In genomic region chr1:62784509-62785365, GRCh38 we compare ENCODE assay signal across 8 cellular contexts. TPM values are rescaled to one million over a fixed set of nuclear protein-coding genes. Genes with fewer than 3 reads are reported as not detected.
DNase-seq lines count a peak whose midpoint lies in the region; ATAC-seq, FAIRE-seq and TF ChIP-seq lines count a peak whose summit lies in the region.

No MANE protein-coding gene starts in this region.

- CTCF ChIA-PET in GM10248 (lab: Yijun Ruan, JAX) = no interaction called here
- CTCF ChIA-PET in activated CD8-positive, alpha-beta memory T cell treated with anti-CD3 and anti-CD28 coated beads, Interleukin-2, amount 10 ng/mL, durations not matched to agents 7 days and 5 days (lab: Charles Lee) = interaction anchor here (0.6 to 1.1 kb wide), 3 partner anchors 16 to 922 kb away, joined by 3 to 4 read pairs (median 4); no protein-coding TSS in a partner anchor

- peak overlapping the region; percentile 93 for H3K9ac ChIP-seq in astrocyte (ENCODE audit: low read length)
- peak overlapping the region; percentile 83 to 98 for H3K9ac ChIP-seq in kidney (ENCODE audit: low read length in 2 of 2)

- peak; percentile 33 for DNase-seq in GM10248 (ENCODE audit: extremely low spot score)
- peak; percentile 33 for DNase-seq in Jurkat, Clone E6-1 (ENCODE audit: low read depth, low spot score)
- DNase-seq in astrocyte (ENCODE audit: low read depth) = peak; percentile 15
- DNase-seq in kidney = no peak
- no peak for DNase-seq in thoracic aorta (ENCODE audit: low spot score)
- DNase-seq in activated T-helper 2 cell treated with anti-CD3 and anti-CD28 coated beads, Interferon-gamma antibody, Interleukin-2, Interleukin-4, amounts not matched to agents 10 μg/mL and 5 μg/mL and 100 μg/mL, durations not matched to agents 14 hours and 24 hours and 36 hours (ENCODE audit: low spot score) = no peak
- DNase-seq in activated CD8-positive, alpha-beta memory T cell treated with anti-CD3 and anti-CD28 coated beads, Interleukin-2, amount 10 ng/mL, durations not matched to agents 7 days and 5 days = no peak

- H3K36me3 ChIP-seq in astrocyte (ENCODE audit: insufficient read depth, low read length) (no peaks in the 10 kb centered on the region), kidney (ENCODE audit: control insufficient read depth in 1 of 2, insufficient read depth in 2 of 2, low read length in 2 of 2) (no peaks in the 10 kb centered on the region), thoracic aorta (no peaks in the 10 kb centered on the region)

- H3K27ac ChIP-seq in astrocyte (ENCODE audit: low read depth, low read length) (peak overlapping the region; percentile 96), kidney (ENCODE audit: low read depth in 2 of 2, low read length in 2 of 2) (peak overlapping the region in 1 of 2 donors; percentile 98), thoracic aorta (peak overlapping the region in 1 of 2 donors; percentile 89)

- H3K27me3 Mint-ChIP-seq in astrocyte (ENCODE audit: low read depth, unreplicated experiment) = no peaks in the 10 kb centered on the region
- H3K27me3 Mint-ChIP-seq in activated T-helper 2 cell treated with anti-CD3 and anti-CD28 coated beads, Interferon-gamma antibody, Interleukin-2, Interleukin-4, amounts not matched to agents 10 μg/mL and 5 μg/mL and 100 μg/mL, durations not matched to agents 14 hours and 24 hours and 36 hours (ENCODE audit: low read depth) = peaks cover 10% of the 10 kb centered on the region
- peaks cover 14% of the 10 kb centered on the region for H3K27me3 Mint-ChIP-seq in activated CD8-positive, alpha-beta memory T cell treated with anti-CD3 and anti-CD28 coated beads, Interleukin-2, amount 10 ng/mL, durations not matched to agents 7 days and 5 days

- TF ChIP-seq CTCF in GM10248 (IDR thresholded peaks at IDR 0.05; ENCODE audit: control extremely low read depth, extremely low read depth, low read depth, missing control alignments) (no peak), astrocyte (IDR thresholded peaks at IDR 0.05; ENCODE audit: insufficient read depth, low read depth, low read length) (no peak), kidney (IDR thresholded peaks at IDR 0.05; ENCODE audit: borderline replicate concordance, extremely low read depth, insufficient read depth) (peak; percentile 6), thoracic aorta (IDR thresholded peaks at IDR 0.05) (no peak)

- no peaks in the 10 kb centered on the region for H3K9me3 ChIP-seq in astrocyte (ENCODE audit: insufficient read depth, low read depth, low read length)
- H3K9me3 ChIP-seq in kidney (ENCODE audit: control insufficient read depth in 1 of 2, low read length in 2 of 2) = no peaks in the 10 kb centered on the region
- no peaks in the 10 kb centered on the region for H3K9me3 ChIP-seq in thoracic aorta

- ATAC-seq in GM21529 (IDR thresholded peaks at IDR 0.05; ENCODE audit: unreplicated experiment) (peak; percentile 25), thoracic aorta (ENCODE audit: insufficient number of reproducible peaks, low FRiP score, low read depth) (peak; percentile 5)
- ATAC-seq in activated CD8-positive, alpha-beta memory T cell treated with anti-CD3 and anti-CD28 coated beads, Interleukin-2, amount 10 ng/mL, durations not matched to agents 7 days and 5 days = no peak

- no peaks in the 10 kb centered on the region for H4K20me1 ChIP-seq in astrocyte (ENCODE audit: insufficient read depth, low read length)

- H3K27me3 ChIP-seq in astrocyte (ENCODE audit: insufficient read depth, low read length) (no peaks in the 10 kb centered on the region), thoracic aorta (replicated peaks; ENCODE audit: insufficient read depth) (no peaks in the 10 kb centered on the region)

- no peak overlapping the region for H3K27ac Mint-ChIP-seq in astrocyte (ENCODE audit: unreplicated experiment)
- H3K27ac Mint-ChIP-seq in activated T-helper 2 cell treated with anti-CD3 and anti-CD28 coated beads, Interferon-gamma antibody, Interleukin-2, Interleukin-4, amounts not matched to agents 10 μg/mL and 5 μg/mL and 100 μg/mL, durations not matched to agents 14 hours and 24 hours and 36 hours = no peak overlapping the region
- no peak overlapping the region for H3K27ac Mint-ChIP-seq in activated CD8-positive, alpha-beta memory T cell treated with anti-CD3 and anti-CD28 coated beads, Interleukin-2, amount 10 ng/mL, durations not matched to agents 7 days and 5 days

- intact Hi-C loops in kidney (cut with DNase I) = no loop called here
- intact Hi-C loops in activated T-helper 2 cell treated with anti-CD3 and anti-CD28 coated beads, Interferon-gamma antibody, Interleukin-2, Interleukin-4, amounts not matched to agents 10 μg/mL and 5 μg/mL and 100 μg/mL, durations not matched to agents 14 hours and 24 hours and 36 hours (cut with micrococcal nuclease) = loop anchor here (1.0 to 5.0 kb wide), 4 partner anchors 16 to 1057 kb away; partner anchors contain the start of genes DOCK7 and TM2D1

- H3K4me2 ChIP-seq in astrocyte (ENCODE audit: low read length) = peak overlapping the region; percentile 90

- no peak overlapping the region for H3K4me3 Mint-ChIP-seq in astrocyte (ENCODE audit: unreplicated experiment)
- no peak overlapping the region for H3K4me3 Mint-ChIP-seq in activated T-helper 2 cell treated with anti-CD3 and anti-CD28 coated beads, Interferon-gamma antibody, Interleukin-2, Interleukin-4, amounts not matched to agents 10 μg/mL and 5 μg/mL and 100 μg/mL, durations not matched to agents 14 hours and 24 hours and 36 hours (ENCODE audit: low read depth)
- H3K4me3 Mint-ChIP-seq in activated CD8-positive, alpha-beta memory T cell treated with anti-CD3 and anti-CD28 coated beads, Interleukin-2, amount 10 ng/mL, durations not matched to agents 7 days and 5 days = no peak overlapping the region

- FAIRE-seq in astrocyte (lab: Jason Lieb, UNC) = no peak
- no peak for FAIRE-seq in kidney (lab: Jason Lieb, UNC)

- no peaks in the 10 kb centered on the region for H3K9me3 Mint-ChIP-seq in astrocyte (ENCODE audit: unreplicated experiment)
- no peaks in the 10 kb centered on the region for H3K9me3 Mint-ChIP-seq in activated T-helper 2 cell treated with anti-CD3 and anti-CD28 coated beads, Interferon-gamma antibody, Interleukin-2, Interleukin-4, amounts not matched to agents 10 μg/mL and 5 μg/mL and 100 μg/mL, durations not matched to agents 14 hours and 24 hours and 36 hours
- H3K9me3 Mint-ChIP-seq in activated CD8-positive, alpha-beta memory T cell treated with anti-CD3 and anti-CD28 coated beads, Interleukin-2, amount 10 ng/mL, durations not matched to agents 7 days and 5 days (ENCODE audit: low read depth) = no peaks in the 10 kb centered on the region

- no peaks in the 10 kb centered on the region for H3K4me1 Mint-ChIP-seq in astrocyte (ENCODE audit: low read depth, unreplicated experiment)
- peaks cover 3% of the 10 kb centered on the region for H3K4me1 Mint-ChIP-seq in activated T-helper 2 cell treated with anti-CD3 and anti-CD28 coated beads, Interferon-gamma antibody, Interleukin-2, Interleukin-4, amounts not matched to agents 10 μg/mL and 5 μg/mL and 100 μg/mL, durations not matched to agents 14 hours and 24 hours and 36 hours (ENCODE audit: low read depth)
- peaks cover 15% of the 10 kb centered on the region for H3K4me1 Mint-ChIP-seq in activated CD8-positive, alpha-beta memory T cell treated with anti-CD3 and anti-CD28 coated beads, Interleukin-2, amount 10 ng/mL, durations not matched to agents 7 days and 5 days

- no peaks in the 10 kb centered on the region for H3K36me3 Mint-ChIP-seq in astrocyte (ENCODE audit: low read depth, unreplicated experiment)
- H3K36me3 Mint-ChIP-seq in activated T-helper 2 cell treated with anti-CD3 and anti-CD28 coated beads, Interferon-gamma antibody, Interleukin-2, Interleukin-4, amounts not matched to agents 10 μg/mL and 5 μg/mL and 100 μg/mL, durations not matched to agents 14 hours and 24 hours and 36 hours (ENCODE audit: low read depth) = no peaks in the 10 kb centered on the region
- peaks cover 5% of the 10 kb centered on the region for H3K36me3 Mint-ChIP-seq in activated CD8-positive, alpha-beta memory T cell treated with anti-CD3 and anti-CD28 coated beads, Interleukin-2, amount 10 ng/mL, durations not matched to agents 7 days and 5 days

- peaks cover 15% of the 10 kb centered on the region for H3K79me2 ChIP-seq in astrocyte (ENCODE audit: insufficient read depth, low read length)

- peak overlapping the region; percentile 98 for H2AFZ ChIP-seq in astrocyte (ENCODE audit: low read depth, low read length)

- POLR2A ChIA-PET in GM10248 (lab: Yijun Ruan, JAX) = interaction anchor here (0.6 kb wide), 1 partner anchor 22 kb away, joined by 3 read pairs; no protein-coding TSS in a partner anchor

- H3K4me1 ChIP-seq in astrocyte (ENCODE audit: insufficient read depth, low read length) = no peaks in the 10 kb centered on the region
- H3K4me1 ChIP-seq in kidney (ENCODE audit: control insufficient read depth in 1 of 2, insufficient read depth in 1 of 2, low read depth in 1 of 2, low read length in 2 of 2) = peaks cover 0 to 4% of the 10 kb centered on the region in 2 donors
- H3K4me1 ChIP-seq in thoracic aorta (ENCODE audit: control insufficient read depth in 1 of 2, low read depth in 2 of 2) = peaks cover 14 to 15% of the 10 kb centered on the region in 2 donors

- peak overlapping the region; percentile 78 for H3K4me3 ChIP-seq in Jurkat, Clone E6-1 (ENCODE audit: low read length)
- H3K4me3 ChIP-seq in astrocyte (ENCODE audit: insufficient read depth, low read depth, low read length) (peak overlapping the region; percentile 99), kidney (ENCODE audit: low read length in 2 of 2) (peak overlapping the region; percentile 100), thoracic aorta (peak overlapping the region; percentile 79)

RNA-seq across cellular contexts. Expression of gene ATG4C, which starts 0.8 kb away (rescaled TPM):
- 20.5 TPM for polyA plus RNA-seq in Jurkat, Clone E6-1 (2012; ENCODE audit: insufficient read depth, insufficient read length)
- total RNA-seq in astrocyte (7.0 and 8.5 TPM in 2 replicates), kidney (9.5 TPM), thoracic aorta (10 to 100 TPM in 1 of 2 donors, 1 to 10 TPM in 1; 9.9 to 21.1 TPM)
- 8.7 TPM for polyA plus RNA-seq in kidney (ENCODE audit: insufficient read depth, low read depth, low replicate concordance)
- 8.2 and 10.1 TPM in 2 replicates for total RNA-seq in activated T-helper 2 cell treated with anti-CD3 and anti-CD28 coated beads, Interferon-gamma antibody, Interleukin-2, Interleukin-4, amounts not matched to agents 10 μg/mL and 5 μg/mL and 100 μg/mL, durations not matched to agents 14 hours and 24 hours and 36 hours
- total RNA-seq in activated CD8-positive, alpha-beta memory T cell treated with anti-CD3 and anti-CD28 coated beads, Interleukin-2, amount 10 ng/mL, durations not matched to agents 7 days and 5 days = 10 to 100 TPM; 12.6 to 12.9 TPM

Comparison
In these comparisons a context has a peak if more than half of its experiments do, and no peak if none do; other contexts are left out.
1. DNase-seq: peak in GM10248 (single experiment), Jurkat, Clone E6-1 (single experiment) and astrocyte (single experiment); none in kidney (single experiment), thoracic aorta (single experiment), activated T-helper 2 cell treated with anti-CD3 and anti-CD28 coated beads, Interferon-gamma antibody, Interleukin-2, Interleukin-4, amounts not matched to agents 10 μg/mL and 5 μg/mL and 100 μg/mL, durations not matched to agents 14 hours and 24 hours and 36 hours (single experiment) and activated CD8-positive, alpha-beta memory T cell treated with anti-CD3 and anti-CD28 coated beads, Interleukin-2, amount 10 ng/mL, durations not matched to agents 7 days and 5 days (single experiment).
2. Peak in every context shown above with its lines, with median percentiles within 50 percentile points of each other: H3K4me3 ChIP-seq.